Comparison of ENCODE assay signal across 1 cellular context in the genomic region with DNA sequence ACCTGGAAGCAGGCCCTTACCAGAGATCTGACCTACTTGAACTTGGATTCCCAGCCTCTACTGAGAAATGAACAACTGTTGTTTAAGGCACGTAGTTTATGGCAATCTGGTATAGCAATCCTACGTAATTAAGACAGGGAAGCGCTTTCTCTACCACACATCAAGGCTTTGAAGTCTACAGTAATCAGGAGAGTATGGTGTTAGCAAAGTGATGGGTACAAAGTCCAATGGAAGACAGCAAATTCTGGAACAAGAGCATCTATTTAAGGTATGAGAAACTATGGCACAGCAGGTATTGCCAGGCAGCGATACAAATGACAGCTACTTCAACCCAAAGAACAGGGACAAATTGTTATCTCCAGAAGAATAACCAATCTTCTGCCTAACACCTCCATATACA.
A peak's percentile ranks its signal among the peaks of the same experiment; 100 is the strongest.
TF ChIP-seq lines count a peak whose summit lies in the region.

No MANE protein-coding gene starts in this region.

TF ChIP-seq in HepG2, 621 proteins besides CTCF, POLR2A, EP300 and RAD21 (continued from another document and continues in another):
- TF ChIP-seq, protein P1, sequence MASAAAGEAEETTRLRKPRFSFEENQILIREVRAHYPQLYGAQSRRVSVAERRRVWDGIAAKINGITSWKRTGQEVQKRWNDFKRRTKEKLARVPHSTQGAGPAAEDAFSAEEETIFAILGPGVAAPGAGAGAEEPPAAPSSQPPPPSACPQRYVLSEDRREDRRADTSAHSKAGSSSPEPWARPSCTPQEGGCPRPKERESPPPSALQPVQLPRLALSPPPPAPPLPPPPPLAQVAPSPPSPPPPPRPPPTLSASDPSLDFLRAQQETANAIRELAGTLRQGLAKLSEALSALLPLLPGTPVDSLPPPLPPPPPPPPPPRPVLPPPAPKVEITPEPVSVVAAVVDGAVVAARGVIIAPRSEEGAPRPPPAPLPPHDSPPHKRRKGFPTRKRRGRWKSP (CRISPR knock-in tag; IDR thresholded peaks at IDR 0.05), result no peak; the same call in 1 of the 2 replicates
- peak; percentile 49; the same call in 1 of the 2 replicates for TF ChIP-seq KDM6A (CRISPR knock-in tag; IDR thresholded peaks at IDR 0.05; ENCODE audit: low read depth)
- TF ChIP-seq RBAK (CRISPR knock-in tag; IDR thresholded peaks at IDR 0.05), result no peak
- no peak for TF ChIP-seq TP53 (CRISPR knock-in tag; conservative IDR thresholded peaks at IDR 0.05)
- no peak for TF ChIP-seq KLF11 (CRISPR knock-in tag; IDR thresholded peaks at IDR 0.05)
- peak; percentile 67; the same call in 1 of the 2 replicates for TF ChIP-seq TBX2 (CRISPR knock-in tag; IDR thresholded peaks at IDR 0.05; ENCODE audit: borderline replicate concordance)
- TF ChIP-seq, protein P2, sequence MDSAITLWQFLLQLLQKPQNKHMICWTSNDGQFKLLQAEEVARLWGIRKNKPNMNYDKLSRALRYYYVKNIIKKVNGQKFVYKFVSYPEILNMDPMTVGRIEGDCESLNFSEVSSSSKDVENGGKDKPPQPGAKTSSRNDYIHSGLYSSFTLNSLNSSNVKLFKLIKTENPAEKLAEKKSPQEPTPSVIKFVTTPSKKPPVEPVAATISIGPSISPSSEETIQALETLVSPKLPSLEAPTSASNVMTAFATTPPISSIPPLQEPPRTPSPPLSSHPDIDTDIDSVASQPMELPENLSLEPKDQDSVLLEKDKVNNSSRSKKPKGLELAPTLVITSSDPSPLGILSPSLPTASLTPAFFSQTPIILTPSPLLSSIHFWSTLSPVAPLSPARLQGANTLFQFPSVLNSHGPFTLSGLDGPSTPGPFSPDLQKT (CRISPR knock-in tag; IDR thresholded peaks at IDR 0.05; ENCODE audit: borderline replicate concordance), result no peak
- TF ChIP-seq TAF1 (CRISPR knock-in tag; IDR thresholded peaks at IDR 0.05), result no peak
- TF ChIP-seq TCF7 (IDR thresholded peaks at IDR 0.05; ENCODE audit: low read depth), result peak; percentile 83
- no peak for TF ChIP-seq SRSF4 (IDR thresholded peaks at IDR 0.05; ENCODE audit: low read depth, low read length, poor library complexity, severe bottlenecking)
- TF ChIP-seq NFKBIZ (CRISPR knock-in tag; IDR thresholded peaks at IDR 0.05), result no peak
- TF ChIP-seq POLR2AphosphoS2 (IDR thresholded peaks at IDR 0.05; ENCODE audit: low read depth, low read length), result no peak
- TF ChIP-seq CREB1 (IDR thresholded peaks at IDR 0.05), result no peak
- TF ChIP-seq CREB1 (CRISPR knock-in tag; IDR thresholded peaks at IDR 0.05), result peak; percentile 48
- TF ChIP-seq, protein P3, sequence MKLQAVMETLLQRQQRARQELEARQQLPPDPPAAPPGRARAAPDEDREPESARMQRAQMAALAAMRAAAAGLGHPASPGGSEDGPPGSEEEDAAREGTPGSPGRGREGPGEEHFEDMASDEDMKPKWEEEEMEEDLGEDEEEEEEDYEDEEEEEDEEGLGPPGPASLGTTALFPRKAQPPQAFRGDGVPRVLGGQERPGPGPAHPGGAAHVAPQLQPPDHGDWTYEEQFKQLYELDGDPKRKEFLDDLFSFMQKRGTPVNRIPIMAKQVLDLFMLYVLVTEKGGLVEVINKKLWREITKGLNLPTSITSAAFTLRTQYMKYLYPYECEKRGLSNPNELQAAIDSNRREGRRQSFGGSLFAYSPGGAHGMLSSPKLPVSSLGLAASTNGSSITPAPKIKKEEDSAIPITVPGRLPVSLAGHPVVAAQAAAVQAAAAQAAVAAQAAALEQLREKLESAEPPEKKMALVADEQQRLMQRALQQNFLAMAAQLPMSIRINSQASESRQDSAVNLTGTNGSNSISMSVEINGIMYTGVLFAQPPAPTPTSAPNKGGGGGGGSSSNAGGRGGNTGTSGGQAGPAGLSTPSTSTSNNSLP (IDR thresholded peaks at IDR 0.05; ENCODE audit: low read depth, low read length), result peak; percentile 57
- TF ChIP-seq, protein P4, sequence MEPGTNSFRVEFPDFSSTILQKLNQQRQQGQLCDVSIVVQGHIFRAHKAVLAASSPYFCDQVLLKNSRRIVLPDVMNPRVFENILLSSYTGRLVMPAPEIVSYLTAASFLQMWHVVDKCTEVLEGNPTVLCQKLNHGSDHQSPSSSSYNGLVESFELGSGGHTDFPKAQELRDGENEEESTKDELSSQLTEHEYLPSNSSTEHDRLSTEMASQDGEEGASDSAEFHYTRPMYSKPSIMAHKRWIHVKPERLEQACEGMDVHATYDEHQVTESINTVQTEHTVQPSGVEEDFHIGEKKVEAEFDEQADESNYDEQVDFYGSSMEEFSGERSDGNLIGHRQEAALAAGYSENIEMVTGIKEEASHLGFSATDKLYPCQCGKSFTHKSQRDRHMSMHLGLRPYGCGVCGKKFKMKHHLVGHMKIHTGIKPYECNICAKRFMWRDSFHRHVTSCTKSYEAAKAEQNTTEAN (CRISPR knock-in tag; conservative IDR thresholded peaks at IDR 0.05), result no peak
- no peak for TF ChIP-seq ZNF292 (CRISPR knock-in tag; IDR thresholded peaks at IDR 0.05; ENCODE audit: borderline replicate concordance, low read depth)
- TF ChIP-seq, protein P5, sequence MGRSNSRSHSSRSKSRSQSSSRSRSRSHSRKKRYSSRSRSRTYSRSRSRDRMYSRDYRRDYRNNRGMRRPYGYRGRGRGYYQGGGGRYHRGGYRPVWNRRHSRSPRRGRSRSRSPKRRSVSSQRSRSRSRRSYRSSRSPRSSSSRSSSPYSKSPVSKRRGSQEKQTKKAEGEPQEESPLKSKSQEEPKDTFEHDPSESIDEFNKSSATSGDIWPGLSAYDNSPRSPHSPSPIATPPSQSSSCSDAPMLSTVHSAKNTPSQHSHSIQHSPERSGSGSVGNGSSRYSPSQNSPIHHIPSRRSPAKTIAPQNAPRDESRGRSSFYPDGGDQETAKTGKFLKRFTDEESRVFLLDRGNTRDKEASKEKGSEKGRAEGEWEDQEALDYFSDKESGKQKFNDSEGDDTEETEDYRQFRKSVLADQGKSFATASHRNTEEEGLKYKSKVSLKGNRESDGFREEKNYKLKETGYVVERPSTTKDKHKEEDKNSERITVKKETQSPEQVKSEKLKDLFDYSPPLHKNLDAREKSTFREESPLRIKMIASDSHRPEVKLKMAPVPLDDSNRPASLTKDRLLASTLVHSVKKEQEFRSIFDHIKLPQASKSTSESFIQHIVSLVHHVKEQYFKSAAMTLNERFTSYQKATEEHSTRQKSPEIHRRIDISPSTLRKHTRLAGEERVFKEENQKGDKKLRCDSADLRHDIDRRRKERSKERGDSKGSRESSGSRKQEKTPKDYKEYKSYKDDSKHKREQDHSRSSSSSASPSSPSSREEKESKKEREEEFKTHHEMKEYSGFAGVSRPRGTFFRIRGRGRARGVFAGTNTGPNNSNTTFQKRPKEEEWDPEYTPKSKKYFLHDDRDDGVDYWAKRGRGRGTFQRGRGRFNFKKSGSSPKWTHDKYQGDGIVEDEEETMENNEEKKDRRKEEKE (IDR thresholded peaks at IDR 0.05), result no peak
- TF ChIP-seq, protein P6, sequence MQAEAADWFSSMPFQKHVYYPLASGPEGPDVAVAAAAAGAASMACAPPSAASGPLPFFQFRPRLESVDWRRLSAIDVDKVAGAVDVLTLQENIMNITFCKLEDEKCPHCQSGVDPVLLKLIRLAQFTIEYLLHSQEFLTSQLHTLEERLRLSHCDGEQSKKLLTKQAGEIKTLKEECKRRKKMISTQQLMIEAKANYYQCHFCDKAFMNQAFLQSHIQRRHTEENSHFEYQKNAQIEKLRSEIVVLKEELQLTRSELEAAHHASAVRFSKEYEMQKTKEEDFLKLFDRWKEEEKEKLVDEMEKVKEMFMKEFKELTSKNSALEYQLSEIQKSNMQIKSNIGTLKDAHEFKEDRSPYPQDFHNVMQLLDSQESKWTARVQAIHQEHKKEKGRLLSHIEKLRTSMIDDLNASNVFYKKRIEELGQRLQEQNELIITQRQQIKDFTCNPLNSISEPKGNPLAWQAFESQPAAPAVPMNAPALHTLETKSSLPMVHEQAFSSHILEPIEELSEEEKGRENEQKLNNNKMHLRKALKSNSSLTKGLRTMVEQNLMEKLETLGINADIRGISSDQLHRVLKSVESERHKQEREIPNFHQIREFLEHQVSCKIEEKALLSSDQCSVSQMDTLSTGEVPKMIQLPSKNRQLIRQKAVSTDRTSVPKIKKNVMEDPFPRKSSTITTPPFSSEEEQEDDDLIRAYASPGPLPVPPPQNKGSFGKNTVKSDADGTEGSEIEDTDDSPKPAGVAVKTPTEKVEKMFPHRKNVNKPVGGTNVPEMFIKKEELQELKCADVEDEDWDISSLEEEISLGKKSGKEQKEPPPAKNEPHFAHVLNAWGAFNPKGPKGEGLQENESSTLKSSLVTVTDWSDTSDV (CRISPR knock-in tag; IDR thresholded peaks at IDR 0.05), result no peak
- no peak for TF ChIP-seq PAWR (CRISPR knock-in tag; IDR thresholded peaks at IDR 0.05; ENCODE audit: borderline replicate concordance)
- TF ChIP-seq SMYD3 (CRISPR knock-in tag; IDR thresholded peaks at IDR 0.05), result no peak
- TF ChIP-seq ERF (CRISPR knock-in tag; IDR thresholded peaks at IDR 0.05), result no peak; the same call in 1 of the 2 replicates
- TF ChIP-seq, protein P7, sequence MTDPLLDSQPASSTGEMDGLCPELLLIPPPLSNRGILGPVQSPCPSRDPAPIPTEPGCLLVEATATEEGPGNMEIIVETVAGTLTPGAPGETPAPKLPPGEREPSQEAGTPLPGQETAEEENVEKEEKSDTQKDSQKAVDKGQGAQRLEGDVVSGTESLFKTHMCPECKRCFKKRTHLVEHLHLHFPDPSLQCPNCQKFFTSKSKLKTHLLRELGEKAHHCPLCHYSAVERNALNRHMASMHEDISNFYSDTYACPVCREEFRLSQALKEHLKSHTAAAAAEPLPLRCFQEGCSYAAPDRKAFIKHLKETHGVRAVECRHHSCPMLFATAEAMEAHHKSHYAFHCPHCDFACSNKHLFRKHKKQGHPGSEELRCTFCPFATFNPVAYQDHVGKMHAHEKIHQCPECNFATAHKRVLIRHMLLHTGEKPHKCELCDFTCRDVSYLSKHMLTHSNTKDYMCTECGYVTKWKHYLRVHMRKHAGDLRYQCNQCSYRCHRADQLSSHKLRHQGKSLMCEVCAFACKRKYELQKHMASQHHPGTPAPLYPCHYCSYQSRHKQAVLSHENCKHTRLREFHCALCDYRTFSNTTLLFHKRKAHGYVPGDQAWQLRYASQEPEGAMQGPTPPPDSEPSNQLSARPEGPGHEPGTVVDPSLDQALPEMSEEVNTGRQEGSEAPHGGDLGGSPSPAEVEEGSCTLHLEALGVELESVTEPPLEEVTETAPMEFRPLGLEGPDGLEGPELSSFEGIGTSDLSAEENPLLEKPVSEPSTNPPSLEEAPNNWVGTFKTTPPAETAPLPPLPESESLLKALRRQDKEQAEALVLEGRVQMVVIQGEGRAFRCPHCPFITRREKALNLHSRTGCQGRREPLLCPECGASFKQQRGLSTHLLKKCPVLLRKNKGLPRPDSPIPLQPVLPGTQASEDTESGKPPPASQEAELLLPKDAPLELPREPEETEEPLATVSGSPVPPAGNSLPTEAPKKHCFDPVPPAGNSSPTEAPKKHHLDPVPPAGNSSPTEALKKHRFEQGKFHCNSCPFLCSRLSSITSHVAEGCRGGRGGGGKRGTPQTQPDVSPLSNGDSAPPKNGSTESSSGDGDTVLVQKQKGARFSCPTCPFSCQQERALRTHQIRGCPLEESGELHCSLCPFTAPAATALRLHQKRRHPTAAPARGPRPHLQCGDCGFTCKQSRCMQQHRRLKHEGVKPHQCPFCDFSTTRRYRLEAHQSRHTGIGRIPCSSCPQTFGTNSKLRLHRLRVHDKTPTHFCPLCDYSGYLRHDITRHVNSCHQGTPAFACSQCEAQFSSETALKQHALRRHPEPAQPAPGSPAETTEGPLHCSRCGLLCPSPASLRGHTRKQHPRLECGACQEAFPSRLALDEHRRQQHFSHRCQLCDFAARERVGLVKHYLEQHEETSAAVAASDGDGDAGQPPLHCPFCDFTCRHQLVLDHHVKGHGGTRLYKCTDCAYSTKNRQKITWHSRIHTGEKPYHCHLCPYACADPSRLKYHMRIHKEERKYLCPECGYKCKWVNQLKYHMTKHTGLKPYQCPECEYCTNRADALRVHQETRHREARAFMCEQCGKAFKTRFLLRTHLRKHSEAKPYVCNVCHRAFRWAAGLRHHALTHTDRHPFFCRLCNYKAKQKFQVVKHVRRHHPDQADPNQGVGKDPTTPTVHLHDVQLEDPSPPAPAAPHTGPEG (CRISPR knock-in tag; IDR thresholded peaks at IDR 0.05), result no peak
- TF ChIP-seq AGO2 (optimal IDR thresholded peaks at IDR 0.05; ENCODE audit: low read depth, low read length), result no peak
- TF ChIP-seq, protein P8, sequence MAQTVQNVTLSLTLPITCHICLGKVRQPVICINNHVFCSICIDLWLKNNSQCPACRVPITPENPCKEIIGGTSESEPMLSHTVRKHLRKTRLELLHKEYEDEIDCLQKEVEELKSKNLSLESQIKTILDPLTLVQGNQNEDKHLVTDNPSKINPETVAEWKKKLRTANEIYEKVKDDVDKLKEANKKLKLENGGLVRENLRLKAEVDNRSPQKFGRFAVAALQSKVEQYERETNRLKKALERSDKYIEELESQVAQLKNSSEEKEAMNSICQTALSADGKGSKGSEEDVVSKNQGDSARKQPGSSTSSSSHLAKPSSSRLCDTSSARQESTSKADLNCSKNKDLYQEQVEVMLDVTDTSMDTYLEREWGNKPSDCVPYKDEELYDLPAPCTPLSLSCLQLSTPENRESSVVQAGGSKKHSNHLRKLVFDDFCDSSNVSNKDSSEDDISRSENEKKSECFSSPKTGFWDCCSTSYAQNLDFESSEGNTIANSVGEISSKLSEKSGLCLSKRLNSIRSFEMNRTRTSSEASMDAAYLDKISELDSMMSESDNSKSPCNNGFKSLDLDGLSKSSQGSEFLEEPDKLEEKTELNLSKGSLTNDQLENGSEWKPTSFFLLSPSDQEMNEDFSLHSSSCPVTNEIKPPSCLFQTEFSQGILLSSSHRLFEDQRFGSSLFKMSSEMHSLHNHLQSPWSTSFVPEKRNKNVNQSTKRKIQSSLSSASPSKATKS (CRISPR knock-in tag; IDR thresholded peaks at IDR 0.05), result no peak
- TF ChIP-seq CEBPB (IDR thresholded peaks at IDR 0.05; ENCODE audit: borderline replicate concordance, low read depth, low read length), result no peak
- TF ChIP-seq, protein P9, sequence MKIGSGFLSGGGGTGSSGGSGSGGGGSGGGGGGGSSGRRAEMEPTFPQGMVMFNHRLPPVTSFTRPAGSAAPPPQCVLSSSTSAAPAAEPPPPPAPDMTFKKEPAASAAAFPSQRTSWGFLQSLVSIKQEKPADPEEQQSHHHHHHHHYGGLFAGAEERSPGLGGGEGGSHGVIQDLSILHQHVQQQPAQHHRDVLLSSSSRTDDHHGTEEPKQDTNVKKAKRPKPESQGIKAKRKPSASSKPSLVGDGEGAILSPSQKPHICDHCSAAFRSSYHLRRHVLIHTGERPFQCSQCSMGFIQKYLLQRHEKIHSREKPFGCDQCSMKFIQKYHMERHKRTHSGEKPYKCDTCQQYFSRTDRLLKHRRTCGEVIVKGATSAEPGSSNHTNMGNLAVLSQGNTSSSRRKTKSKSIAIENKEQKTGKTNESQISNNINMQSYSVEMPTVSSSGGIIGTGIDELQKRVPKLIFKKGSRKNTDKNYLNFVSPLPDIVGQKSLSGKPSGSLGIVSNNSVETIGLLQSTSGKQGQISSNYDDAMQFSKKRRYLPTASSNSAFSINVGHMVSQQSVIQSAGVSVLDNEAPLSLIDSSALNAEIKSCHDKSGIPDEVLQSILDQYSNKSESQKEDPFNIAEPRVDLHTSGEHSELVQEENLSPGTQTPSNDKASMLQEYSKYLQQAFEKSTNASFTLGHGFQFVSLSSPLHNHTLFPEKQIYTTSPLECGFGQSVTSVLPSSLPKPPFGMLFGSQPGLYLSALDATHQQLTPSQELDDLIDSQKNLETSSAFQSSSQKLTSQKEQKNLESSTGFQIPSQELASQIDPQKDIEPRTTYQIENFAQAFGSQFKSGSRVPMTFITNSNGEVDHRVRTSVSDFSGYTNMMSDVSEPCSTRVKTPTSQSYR (CRISPR knock-in tag; IDR thresholded peaks at IDR 0.05; ENCODE audit: borderline replicate concordance), result peak; percentile 45; the same call in 1 of the 2 replicates
- no peak; the same call in 1 of the 2 replicates for TF ChIP-seq RXRA (CRISPR knock-in tag; IDR thresholded peaks at IDR 0.05)
